Comparison of ENCODE assay signal across 20 cellular contexts in genomic region chr12:48125985-48126384, GRCh38. TPM values are rescaled to one million over a fixed set of nuclear protein-coding genes. Genes with fewer than 3 reads are reported as not detected.
DNase-seq lines count a peak whose midpoint lies in the region; ATAC-seq and TF ChIP-seq lines count a peak whose summit lies in the region.
"Had no signal": no experiment of that assay in that cellular context is flagged by ENCODE, and none has a peak within 500 bp of the region (broad histone marks: within the 10 kb centered on the region; RNA-seq: fewer than 3 reads in every experiment).

No MANE protein-coding gene starts in this region.

- peak overlapping the region in 2 of 3 donors; percentile 58 to 72 for H3K9ac ChIP-seq in skeletal muscle tissue (ENCODE audit: low read depth in 1 of 3, low read length in 3 of 3)

- 90 to 91% methylated on average over 4 of the region's 4 CpGs for WGBS in sigmoid colon, 2 donors

- H3K27me3 ChIP-seq in right atrium auricular region (no peaks in the 10 kb centered on the region), skeletal muscle tissue (ENCODE audit: control insufficient read depth in 3 of 3, insufficient read depth in 3 of 3, low read length in 3 of 3) (no peaks in the 10 kb centered on the region), sigmoid colon (no peaks in the 10 kb centered on the region)
- H3K27me3 ChIP-seq: SJCRH30 had no signal

- no peak for ATAC-seq in HG03095 (IDR thresholded peaks at IDR 0.05; ENCODE audit: unreplicated experiment)
- ATAC-seq: GM12878, GM23338, K562 had no signal

- H3K4me3 ChIP-seq in right atrium auricular region, result no peak overlapping the region
- peak overlapping the region; percentile 51 to 63 (median 53) for H3K4me3 ChIP-seq in skeletal muscle tissue (ENCODE audit: low read length in 3 of 3)
- H3K4me3 ChIP-seq in sigmoid colon, result no peak overlapping the region
- H3K4me3 ChIP-seq: GM12878, GM23338, K562, SJCRH30 had no signal

- peaks cover 0 to 37% of the 10 kb centered on the region in 2 donors for H3K4me1 ChIP-seq in right atrium auricular region
- H3K4me1 ChIP-seq in skeletal muscle tissue (ENCODE audit: control insufficient read depth in 3 of 3, insufficient read depth in 3 of 3, low read length in 3 of 3), result peaks cover 30 to 55% (median 41%) of the 10 kb centered on the region in 3 donors
- peaks cover 0 to 10% (median under 1%) of the 10 kb centered on the region in 4 donors for H3K4me1 ChIP-seq in sigmoid colon
- H3K4me1 ChIP-seq: SJCRH30 had no signal

- H3K36me3 ChIP-seq in right atrium auricular region (peaks cover 70% of the 10 kb centered on the region), skeletal muscle tissue (ENCODE audit: control insufficient read depth in 3 of 3, insufficient read depth in 3 of 3, low read length in 3 of 3) (peaks cover 36 to 52% (median 38%) of the 10 kb centered on the region in 3 donors), sigmoid colon (peaks cover 8 to 77% (median 11%) of the 10 kb centered on the region in 4 donors)

- peak overlapping the region; percentile 20 to 81 for H3K27ac ChIP-seq in right atrium auricular region
- peak overlapping the region; percentile 94 for H3K27ac ChIP-seq in skeletal muscle tissue (ENCODE audit: low read depth, low read length)
- peak overlapping the region in 1 of 4 donors; percentile 27 for H3K27ac ChIP-seq in sigmoid colon
- H3K27ac ChIP-seq: SJCRH30 had no signal

- TF ChIP-seq EP300 in sigmoid colon (IDR thresholded peaks at IDR 0.05), result no peak

- H3K9me3 ChIP-seq in right atrium auricular region (no peaks in the 10 kb centered on the region), skeletal muscle tissue (ENCODE audit: control insufficient read depth in 3 of 3, low read length in 3 of 3) (no peaks in the 10 kb centered on the region), sigmoid colon (no peaks in the 10 kb centered on the region)
- H3K9me3 ChIP-seq: SJCRH30 had no signal

- DNase-seq in NCI-H82 (lab: John Stamatoyannopoulos, UW) (peak; percentile 33), NCI-H82 treated with DMSO at 0.1 percent for 48 hours (lab: John Stamatoyannopoulos, UW; ENCODE audit: unreplicated experiment) (no peak), cerebellar cortex (ENCODE audit: low spot score) (peak; percentile 79), right atrium auricular region (ENCODE audit: low spot score) (no peak), sigmoid colon (no peak), germinal center (ENCODE audit: low spot score) (no peak)
- DNase-seq: 8988T; Calu3; CD4-positive, alpha-beta memory T cell; DND-41; GDM1; NCI-H1417 treated with DMSO at 0.1 percent for 48 hours; NCI-H1930; NCI-H510A treated with DMSO at 0.1 percent for 48 hours; SJCRH30 had no signal

- intact Hi-C loops in sigmoid colon (cut with DNase I), result no loop called here

- no peak for TF ChIP-seq POLR2A in sigmoid colon (IDR thresholded peaks at IDR 0.05)

- TF ChIP-seq CTCF in right atrium auricular region (IDR thresholded peaks at IDR 0.05), result no peak
- no peak for TF ChIP-seq CTCF in sigmoid colon (IDR thresholded peaks at IDR 0.05)

RNA-seq across cellular contexts. Expression of gene PFKM, which starts 6.8 kb away (rescaled TPM):
- total RNA-seq in right atrium auricular region (100 to 1,000 TPM; 111 to 193 TPM), skeletal muscle tissue (304 TPM), sigmoid colon (10 to 100 TPM; 59.2 to 70.6 (median 67.3) TPM)
- polyA plus RNA-seq in sigmoid colon, result 10 to 100 TPM; 15.6 to 31.1 (median 17.8) TPM

RNA-seq across cellular contexts. Expression of gene SENP1, which starts 20.1 kb away (rescaled TPM):
- 10 to 100 TPM; 11.6 to 13.9 TPM for total RNA-seq in right atrium auricular region
- total RNA-seq in skeletal muscle tissue, result 15.1 TPM
- 10 to 100 TPM; 16.9 to 26.0 (median 24.3) TPM for total RNA-seq in sigmoid colon
- polyA plus RNA-seq in sigmoid colon, result 1 to 10 TPM; 4.2 to 5.9 (median 4.4) TPM

RNA-seq across cellular contexts. Expression of gene ASB8, which starts 31.3 kb away (rescaled TPM):
- total RNA-seq in right atrium auricular region (10 to 100 TPM; 35.7 to 68.6 TPM), skeletal muscle tissue (32.9 TPM), sigmoid colon (10 to 100 TPM; 35.6 to 64.3 (median 38.5) TPM)
- polyA plus RNA-seq in sigmoid colon, result 10 to 100 TPM; 20.6 to 27.0 (median 25.8) TPM

RNA-seq across cellular contexts. Expression of gene CCDC184, which starts 57.5 kb away (rescaled TPM):
- 1 to 10 TPM in 1 of 2 donors, under 1 TPM in 1; 0.37 to 1.4 TPM for total RNA-seq in right atrium auricular region
- total RNA-seq in skeletal muscle tissue, result 0.52 TPM
- 1 to 10 TPM; 1.7 to 3.3 (median 2.1) TPM for total RNA-seq in sigmoid colon
- under 1 TPM in 2 of 3 donors, not detected in 1; 0.60 to 0.96 TPM for polyA plus RNA-seq in sigmoid colon
- total RNA-seq: GM12878 had no signal
- polyA plus RNA-seq: GM12878, K562 had no signal

Comparison
In these comparisons a context has a peak if more than half of its experiments do, and no peak if none do; other contexts are left out.
1. DNase-seq: peak in NCI-H82 (single experiment) and cerebellar cortex (single experiment); none in NCI-H82 treated with DMSO at 0.1 percent for 48 hours (single experiment), right atrium auricular region (single experiment), sigmoid colon (single experiment) and germinal center (single experiment).
2. H3K4me3 ChIP-seq: peak in skeletal muscle tissue (3 of 3); none in right atrium auricular region (0 of 2) and sigmoid colon (0 of 4).